1 cellular context compared by ENCODE assay signal in genomic region chr10:94011296-94011695, GRCh38.
TF ChIP-seq lines count a peak whose summit lies in the region.

No MANE protein-coding gene starts in this region.

TF ChIP-seq in SK-N-SH treated with all-trans-retinoic acid at 6 μM for 48 hours, 23 proteins besides CTCF, POLR2A, EP300 and RAD21 (continued from another document):
- no peak for TF ChIP-seq ISL1 (CRISPR knock-in tag; IDR thresholded peaks at IDR 0.05)
- TF ChIP-seq ZFP3 (CRISPR knock-in tag; IDR thresholded peaks at IDR 0.05) = no peak
TF ChIP-seq in SK-N-SH treated with all-trans-retinoic acid at 6 μM for 48 hours: peak in this region for 0.
